ENCODE assay signal across 1 cellular context in the genomic region with DNA sequence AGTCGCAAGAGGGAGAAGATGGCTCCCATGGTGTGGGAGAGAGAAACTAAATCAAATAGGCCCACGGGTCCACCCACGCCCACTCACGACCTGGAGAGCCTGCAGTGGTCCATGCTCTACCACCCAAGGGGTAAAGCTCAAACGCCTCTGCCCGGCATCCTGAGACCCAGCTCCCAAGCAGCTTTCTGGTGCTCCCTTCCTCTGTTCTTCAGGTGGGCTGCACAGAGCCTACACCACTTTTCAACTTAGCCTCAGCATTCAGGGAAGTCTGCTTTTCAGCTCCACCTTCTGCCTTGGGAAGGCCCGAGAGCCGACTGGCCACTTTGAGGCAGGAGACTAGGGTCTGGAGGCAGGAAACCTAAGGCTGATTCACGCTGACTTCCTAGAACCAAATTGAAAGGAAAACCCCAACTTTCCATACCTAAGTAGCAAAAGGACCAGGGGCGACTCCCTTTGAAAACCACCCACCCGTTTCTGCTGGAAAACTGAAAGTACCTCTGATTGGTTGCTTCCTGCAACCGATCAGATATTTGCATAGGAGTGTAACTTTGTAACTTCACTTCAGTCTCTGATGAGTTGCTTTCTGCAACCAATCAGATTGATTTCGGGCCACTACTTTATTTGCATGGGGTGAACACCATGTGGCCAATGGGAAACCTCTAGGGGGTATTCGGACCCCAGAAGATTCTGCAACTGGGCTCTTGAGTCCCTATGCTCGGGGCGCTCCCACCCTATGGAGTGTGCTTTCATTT.
TF ChIP-seq lines count a peak whose summit lies in the region.

No MANE protein-coding gene starts in this region.

TF ChIP-seq in IMR-90, 13 proteins besides CTCF, POLR2A, EP300 and RAD21:
- TF ChIP-seq SMC3 (IDR thresholded peaks at IDR 0.05; ENCODE audit: low read depth, low read length) = no peak
- TF ChIP-seq CEBPB (IDR thresholded peaks at IDR 0.05; ENCODE audit: low read depth, low read length) = no peak
- no peak for TF ChIP-seq MAFK (IDR thresholded peaks at IDR 0.05; ENCODE audit: low read depth, low read length)
- TF ChIP-seq MAZ (IDR thresholded peaks at IDR 0.05; ENCODE audit: borderline replicate concordance, low read depth, low read length) = no peak
- no peak for TF ChIP-seq MXI1 (IDR thresholded peaks at IDR 0.05; ENCODE audit: borderline replicate concordance, low read depth, low read length)
- TF ChIP-seq FOS (IDR thresholded peaks at IDR 0.05; ENCODE audit: low read depth, low read length) = no peak
- TF ChIP-seq BHLHE40 (IDR thresholded peaks at IDR 0.05; ENCODE audit: low read depth, low read length) = no peak
- TF ChIP-seq, protein P1, sequence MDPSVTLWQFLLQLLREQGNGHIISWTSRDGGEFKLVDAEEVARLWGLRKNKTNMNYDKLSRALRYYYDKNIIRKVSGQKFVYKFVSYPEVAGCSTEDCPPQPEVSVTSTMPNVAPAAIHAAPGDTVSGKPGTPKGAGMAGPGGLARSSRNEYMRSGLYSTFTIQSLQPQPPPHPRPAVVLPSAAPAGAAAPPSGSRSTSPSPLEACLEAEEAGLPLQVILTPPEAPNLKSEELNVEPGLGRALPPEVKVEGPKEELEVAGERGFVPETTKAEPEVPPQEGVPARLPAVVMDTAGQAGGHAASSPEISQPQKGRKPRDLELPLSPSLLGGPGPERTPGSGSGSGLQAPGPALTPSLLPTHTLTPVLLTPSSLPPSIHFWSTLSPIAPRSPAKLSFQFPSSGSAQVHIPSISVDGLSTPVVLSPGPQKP (IDR thresholded peaks at IDR 0.05; ENCODE audit: borderline replicate concordance, low read depth, low read length) = no peak
- TF ChIP-seq RFX5 (IDR thresholded peaks at IDR 0.05; ENCODE audit: low read depth, low read length) = no peak
- no peak for TF ChIP-seq CHD1 (IDR thresholded peaks at IDR 0.05; ENCODE audit: low read depth, low read length)
- TF ChIP-seq NFE2L2 (IDR thresholded peaks at IDR 0.05; ENCODE audit: low read depth, low read length) = no peak
- TF ChIP-seq RCOR1 (IDR thresholded peaks at IDR 0.05; ENCODE audit: insufficient replicate concordance, low read length) = no peak
